ENCODE assay signal across 12 cellular contexts in the genomic region with DNA sequence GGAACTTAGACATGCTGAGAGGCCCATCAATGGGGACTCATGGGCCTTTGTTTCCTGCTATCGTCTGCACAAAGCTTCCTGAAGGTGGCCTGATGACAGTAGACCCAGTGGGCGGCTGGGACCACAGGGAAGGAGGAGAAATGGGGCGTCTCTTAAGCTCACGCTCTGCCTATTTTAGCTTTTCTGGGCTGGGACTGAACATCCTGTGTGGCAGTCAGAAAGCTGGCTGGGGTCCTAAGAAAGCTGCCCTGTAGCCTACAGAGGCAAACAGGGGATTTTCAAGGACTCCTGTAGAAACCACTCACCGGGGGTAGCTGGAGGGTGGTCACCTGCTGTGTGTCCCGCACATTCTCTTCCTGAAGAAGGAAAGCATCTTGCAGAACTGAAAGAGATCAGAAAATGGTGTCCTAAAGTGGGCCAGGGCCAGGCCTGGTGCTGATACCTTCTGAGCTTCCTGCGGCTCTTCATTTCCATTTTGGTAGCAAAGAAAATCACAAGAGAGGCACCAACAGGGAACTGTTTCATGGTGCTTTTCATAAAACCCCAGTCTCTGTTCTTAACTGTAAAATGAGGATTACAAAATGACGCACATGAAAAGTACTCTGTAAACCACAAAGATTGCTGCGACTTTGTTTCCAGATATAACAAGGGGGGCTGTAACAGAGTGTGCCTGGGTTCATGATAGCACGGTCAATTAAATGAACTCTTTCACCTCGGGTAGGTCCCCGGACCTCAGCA. TPM values are rescaled to one million over a fixed set of nuclear protein-coding genes. Genes with fewer than 3 reads are reported as not detected.
DNase-seq lines count a peak whose midpoint lies in the region; ATAC-seq and TF ChIP-seq lines count a peak whose summit lies in the region.
"Had no signal": no experiment of that assay in that cellular context is flagged by ENCODE, and none has a peak within 500 bp of the region (broad histone marks: within the 10 kb centered on the region; RNA-seq: fewer than 3 reads in every experiment).

No MANE protein-coding gene starts in this region.

- H3K27me3 Mint-ChIP-seq in activated CD4-positive, alpha-beta T cell treated with anti-CD3 and anti-CD28 coated beads, Interleukin-2, amount 10 ng/mL, durations not matched to agents 24 days and 14 days = no peaks in the 10 kb centered on the region
- no peaks in the 10 kb centered on the region for H3K27me3 Mint-ChIP-seq in activated CD8-positive, alpha-beta T cell treated with anti-CD3 and anti-CD28 coated beads for 36 hours

- TF ChIP-seq CTCF in activated CD8-positive, alpha-beta T cell treated with anti-CD3 and anti-CD28 coated beads for 36 hours (IDR thresholded peaks at IDR 0.05) = no peak
- no peak for TF ChIP-seq CTCF in lower lobe of right lung (IDR thresholded peaks at IDR 0.05)

- ATAC-seq in HG02763 (IDR thresholded peaks at IDR 0.05; ENCODE audit: unreplicated experiment) = peak; percentile 61
- peak; percentile 82 for ATAC-seq in activated CD8-positive, alpha-beta T cell treated with anti-CD3 and anti-CD28 coated beads for 36 hours
- no peak for ATAC-seq in lower lobe of right lung
- ATAC-seq: A549, sciatic nerve had no signal

- peak overlapping the region; percentile 63 for H3K27ac Mint-ChIP-seq in activated CD4-positive, alpha-beta T cell treated with anti-CD3 and anti-CD28 coated beads, Interleukin-2, amount 10 ng/mL, durations not matched to agents 24 days and 14 days
- peak overlapping the region; percentile 97 for H3K27ac Mint-ChIP-seq in activated CD8-positive, alpha-beta T cell treated with anti-CD3 and anti-CD28 coated beads for 36 hours

- no peaks in the 10 kb centered on the region for H3K27me3 ChIP-seq in lower lobe of right lung (ENCODE audit: low read depth)

- H3K27ac ChIP-seq in lower lobe of right lung = no peak overlapping the region
- H3K27ac ChIP-seq: A549 had no signal

- H3K36me3 ChIP-seq in lower lobe of right lung = peaks cover 90% of the 10 kb centered on the region

- H3K4me1 ChIP-seq in lower lobe of right lung = no peaks in the 10 kb centered on the region
- H3K4me1 ChIP-seq: A549 had no signal

- H3K9me3 Mint-ChIP-seq in activated CD4-positive, alpha-beta T cell treated with anti-CD3 and anti-CD28 coated beads, Interleukin-2, amount 10 ng/mL, durations not matched to agents 24 days and 14 days = no peaks in the 10 kb centered on the region
- H3K9me3 Mint-ChIP-seq in activated CD8-positive, alpha-beta T cell treated with anti-CD3 and anti-CD28 coated beads for 36 hours = no peaks in the 10 kb centered on the region

- H3K9me3 ChIP-seq in lower lobe of right lung = no peaks in the 10 kb centered on the region
- H3K9me3 ChIP-seq: A549 had no signal

- peak; percentile 61 for DNase-seq in activated CD4-positive, alpha-beta T cell treated with anti-CD3 and anti-CD28 coated beads, Interleukin-2, amount 10 ng/mL, durations not matched to agents 24 days and 14 days
- DNase-seq in activated CD4-positive, alpha-beta T cell treated with anti-CD3 and anti-CD28 coated beads, Interleukin-2, amount 50 U/mL, for 1 hour = no peak
- DNase-seq in activated CD8-positive, alpha-beta T cell treated with anti-CD3 and anti-CD28 coated beads for 36 hours = peak; percentile 90
- DNase-seq in stimulated activated CD8-positive, alpha-beta memory T cell treated with anti-CD3 and anti-CD28 coated beads, Interleukin-7, amount 100 ng/mL, for 24 hours (ENCODE audit: low read depth) = peak; percentile 11
- no peak for DNase-seq in lower lobe of right lung
- DNase-seq in globus pallidus (ENCODE audit: low spot score) = no peak
- DNase-seq in NCI-H146 (lab: John Stamatoyannopoulos, UW) = no peak
- DNase-seq: NCI-H1105 treated with DMSO at 0.1 percent for 48 hours, T1000 had no signal

- peaks cover 34% of the 10 kb centered on the region for H3K36me3 Mint-ChIP-seq in activated CD4-positive, alpha-beta T cell treated with anti-CD3 and anti-CD28 coated beads, Interleukin-2, amount 10 ng/mL, durations not matched to agents 24 days and 14 days (ENCODE audit: low read depth)
- peaks cover 68% of the 10 kb centered on the region for H3K36me3 Mint-ChIP-seq in activated CD8-positive, alpha-beta T cell treated with anti-CD3 and anti-CD28 coated beads for 36 hours (ENCODE audit: low read depth)

- H3K4me3 Mint-ChIP-seq in activated CD4-positive, alpha-beta T cell treated with anti-CD3 and anti-CD28 coated beads, Interleukin-2, amount 10 ng/mL, durations not matched to agents 24 days and 14 days = peak overlapping the region; percentile 35
- H3K4me3 Mint-ChIP-seq in activated CD8-positive, alpha-beta T cell treated with anti-CD3 and anti-CD28 coated beads for 36 hours = peak overlapping the region; percentile 70

- intact Hi-C loops in activated CD4-positive, alpha-beta T cell treated with anti-CD3 and anti-CD28 coated beads, Interleukin-2, amount 10 ng/mL, durations not matched to agents 24 days and 14 days (cut with micrococcal nuclease) = no loop called here
- intact Hi-C loops in activated CD8-positive, alpha-beta T cell treated with anti-CD3 and anti-CD28 coated beads for 36 hours (cut with micrococcal nuclease) = no loop called here
- intact Hi-C loops in lower lobe of right lung (cut with DNase I) = no loop called here

- H3K4me3 ChIP-seq in lower lobe of right lung = no peak overlapping the region
- H3K4me3 ChIP-seq: A549 had no signal

- POLR2A ChIA-PET in activated CD8-positive, alpha-beta T cell treated with anti-CD3 and anti-CD28 coated beads for 36 hours (lab: Charles Lee) = interaction anchor here (0.9 to 1.2 kb wide), 7 partner anchors 10 to 392 kb away, joined by 3 to 6 read pairs (median 4); a partner anchor contains a TSS

- H3K4me1 Mint-ChIP-seq in activated CD4-positive, alpha-beta T cell treated with anti-CD3 and anti-CD28 coated beads, Interleukin-2, amount 10 ng/mL, durations not matched to agents 24 days and 14 days = peaks cover 13% of the 10 kb centered on the region
- H3K4me1 Mint-ChIP-seq in activated CD8-positive, alpha-beta T cell treated with anti-CD3 and anti-CD28 coated beads for 36 hours (ENCODE audit: low read depth) = peaks cover 82% of the 10 kb centered on the region

- CTCF ChIA-PET in activated CD8-positive, alpha-beta T cell treated with anti-CD3 and anti-CD28 coated beads for 36 hours (lab: Charles Lee) = interaction anchor here (0.8 to 1.3 kb wide), 3 partner anchors 50 to 112 kb away, joined by 3 to 4 read pairs (median 3); no protein-coding TSS in a partner anchor

RNA-seq across cellular contexts. Expression of a gene that starts 8.6 kb away (rescaled TPM):
- total RNA-seq in activated CD4-positive, alpha-beta T cell treated with anti-CD3 and anti-CD28 coated beads, Interleukin-2, amount 10 ng/mL, durations not matched to agents 24 days and 14 days = 14.2 and 15.7 TPM in 2 replicates
- total RNA-seq in activated CD8-positive, alpha-beta T cell treated with anti-CD3 and anti-CD28 coated beads for 36 hours = 10 to 100 TPM; 27.5 to 28.0 TPM
- 16.9 TPM for total RNA-seq in lower lobe of right lung

Comparison
In these comparisons a context has a peak if more than half of its experiments do, and no peak if none do; other contexts are left out.
1. DNase-seq: peak in activated CD4-positive, alpha-beta T cell treated with anti-CD3 and anti-CD28 coated beads, Interleukin-2, amount 10 ng/mL, durations not matched to agents 24 days and 14 days (single experiment), activated CD8-positive, alpha-beta T cell treated with anti-CD3 and anti-CD28 coated beads for 36 hours (single experiment) and stimulated activated CD8-positive, alpha-beta memory T cell treated with anti-CD3 and anti-CD28 coated beads, Interleukin-7, amount 100 ng/mL, for 24 hours (single experiment); none in activated CD4-positive, alpha-beta T cell treated with anti-CD3 and anti-CD28 coated beads, Interleukin-2, amount 50 U/mL, for 1 hour (single experiment), lower lobe of right lung (single experiment), globus pallidus (single experiment) and NCI-H146 (single experiment).
2. ATAC-seq: peak in HG02763 (single experiment) and activated CD8-positive, alpha-beta T cell treated with anti-CD3 and anti-CD28 coated beads for 36 hours (single experiment); none in lower lobe of right lung (0 of 2).